Comparison of ENCODE assay signal across 1 cellular context in the genomic region with DNA sequence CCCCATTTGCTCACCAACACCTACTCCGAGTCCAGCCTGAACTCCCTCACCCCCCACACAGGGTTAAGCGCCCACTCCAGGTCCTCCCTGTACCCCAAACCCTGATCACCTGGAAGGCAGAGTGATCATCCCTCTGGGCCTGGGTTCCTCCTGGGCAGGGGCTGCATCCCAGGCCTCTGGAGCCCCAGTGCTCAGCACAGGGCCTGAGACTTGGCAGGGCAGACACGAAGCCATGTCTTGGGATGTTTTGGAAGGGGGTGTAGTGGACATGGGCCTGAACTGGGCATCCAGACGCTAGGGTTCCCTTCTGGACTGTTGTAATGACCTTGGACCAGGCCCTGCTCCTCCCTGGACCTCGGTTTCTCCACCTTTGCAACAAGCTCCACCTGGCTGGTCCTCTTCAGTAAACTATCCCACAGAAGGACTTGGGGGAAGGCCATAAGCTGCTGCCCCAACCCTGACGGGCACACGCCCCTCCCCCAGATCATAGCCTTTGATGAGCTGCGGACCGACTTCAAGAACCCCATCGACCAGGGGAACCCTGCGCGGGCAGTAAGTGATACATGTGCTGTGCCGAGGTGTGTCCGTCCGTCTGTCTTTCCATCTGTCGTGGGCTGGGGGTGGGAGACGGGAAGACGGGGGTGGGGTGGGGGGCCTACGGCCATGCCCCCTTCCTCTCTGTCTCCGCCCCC.
TF ChIP-seq lines count a peak whose summit lies in the region.

No MANE protein-coding gene starts in this region.

TF ChIP-seq in WTC11, 78 proteins besides CTCF, POLR2A, EP300 and RAD21:
- TF ChIP-seq HMGXB4 (CRISPR knock-in tag; IDR thresholded peaks at IDR 0.05) = no peak
- TF ChIP-seq, protein P1, sequence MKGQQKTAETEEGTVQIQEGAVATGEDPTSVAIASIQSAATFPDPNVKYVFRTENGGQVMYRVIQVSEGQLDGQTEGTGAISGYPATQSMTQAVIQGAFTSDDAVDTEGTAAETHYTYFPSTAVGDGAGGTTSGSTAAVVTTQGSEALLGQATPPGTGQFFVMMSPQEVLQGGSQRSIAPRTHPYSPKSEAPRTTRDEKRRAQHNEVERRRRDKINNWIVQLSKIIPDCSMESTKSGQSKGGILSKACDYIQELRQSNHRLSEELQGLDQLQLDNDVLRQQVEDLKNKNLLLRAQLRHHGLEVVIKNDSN (CRISPR knock-in tag; IDR thresholded peaks at IDR 0.05) = no peak
- TF ChIP-seq CREB1 (CRISPR knock-in tag; IDR thresholded peaks at IDR 0.05) = no peak
- no peak for TF ChIP-seq IRF1 (CRISPR knock-in tag; IDR thresholded peaks at IDR 0.05)
